9 cellular contexts compared by ENCODE assay signal in the genomic region with DNA sequence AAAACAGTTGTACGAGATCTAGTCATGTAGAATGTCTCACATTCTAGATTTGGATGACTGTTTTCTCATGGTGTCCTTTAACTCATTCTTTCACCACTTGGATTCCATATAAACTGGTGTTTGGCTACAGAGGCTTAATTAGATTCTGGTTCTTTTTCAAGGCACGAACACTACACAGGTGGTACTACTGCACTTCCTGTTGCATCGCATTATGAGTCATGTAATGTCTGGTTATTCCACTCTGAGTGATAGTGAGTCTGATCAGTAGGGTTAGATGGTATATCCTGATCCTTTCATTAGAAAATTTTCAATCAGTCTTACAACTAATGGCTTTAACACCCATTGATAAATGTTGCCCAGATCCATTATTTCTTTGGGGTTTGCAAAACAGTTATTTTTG. TPM values are rescaled to one million over a fixed set of nuclear protein-coding genes. Genes with fewer than 3 reads are reported as not detected.
A peak's percentile ranks its signal among the peaks of the same experiment; 100 is the strongest.
DNase-seq lines count a peak whose midpoint lies in the region; ATAC-seq and TF ChIP-seq lines count a peak whose summit lies in the region.
"Had no signal": no experiment of that assay in that cellular context is flagged by ENCODE, and none has a peak within 500 bp of the region (broad histone marks: within the 10 kb centered on the region; RNA-seq: fewer than 3 reads in every experiment).

No MANE protein-coding gene starts in this region.

- peaks cover 26 to 60% of the 10 kb centered on the region in 2 donors for H3K27me3 Mint-ChIP-seq in natural killer cell (ENCODE audit: low read depth in 2 of 2)

- H3K27ac ChIP-seq in epithelial cell of prostate, result no peak overlapping the region
- no peak overlapping the region for H3K27ac ChIP-seq in sigmoid colon
- H3K27ac ChIP-seq: lower lobe of right lung had no signal

- DNase-seq in epithelial cell of prostate (ENCODE audit: low read depth, low spot score) (peak; percentile 14), sigmoid colon (no peak), natural killer cell (no peak), NCI-H2107 treated with DMSO at 0.1 percent for 48 hours (lab: John Stamatoyannopoulos, UW; ENCODE audit: unreplicated experiment) (no peak)
- DNase-seq: lower lobe of right lung, NCI-H2227 treated with DMSO at 0.1 percent for 48 hours had no signal

- H3K9me3 Mint-ChIP-seq in natural killer cell, result no peaks in the 10 kb centered on the region

- no peaks in the 10 kb centered on the region for H3K36me3 ChIP-seq in sigmoid colon
- H3K36me3 ChIP-seq: lower lobe of right lung had no signal

- H3K4me1 ChIP-seq in sigmoid colon, result no peaks in the 10 kb centered on the region
- H3K4me1 ChIP-seq: lower lobe of right lung had no signal

- no peaks in the 10 kb centered on the region for H3K27me3 ChIP-seq in sigmoid colon

- H3K4me3 Mint-ChIP-seq in natural killer cell, result no peak overlapping the region

- TF ChIP-seq CTCF in sigmoid colon (IDR thresholded peaks at IDR 0.05), result no peak
- TF ChIP-seq CTCF in natural killer cell (IDR thresholded peaks at IDR 0.05), result no peak

- H3K27ac Mint-ChIP-seq in natural killer cell, result no peak overlapping the region

- H3K36me3 Mint-ChIP-seq in natural killer cell, result no peaks in the 10 kb centered on the region

- TF ChIP-seq EP300 in sigmoid colon (IDR thresholded peaks at IDR 0.05), result no peak

- 74 to 89% methylated on average over 3 of the region's 3 CpGs for WGBS in sigmoid colon, 2 donors

- TF ChIP-seq POLR2A in sigmoid colon (IDR thresholded peaks at IDR 0.05), result no peak

- no peaks in the 10 kb centered on the region for H3K9me3 ChIP-seq in sigmoid colon
- H3K9me3 ChIP-seq: lower lobe of right lung had no signal

- H3K4me1 Mint-ChIP-seq in natural killer cell, result no peaks in the 10 kb centered on the region

- ATAC-seq in GM18861 (IDR thresholded peaks at IDR 0.05; ENCODE audit: unreplicated experiment) (peak; percentile 98), GM21717 (IDR thresholded peaks at IDR 0.05; ENCODE audit: unreplicated experiment) (peak; percentile 64), HG03520 (IDR thresholded peaks at IDR 0.05; ENCODE audit: unreplicated experiment) (peak; percentile 88), natural killer cell (no peak)
- ATAC-seq: lower lobe of right lung had no signal

- no peak overlapping the region for H3K4me3 ChIP-seq in sigmoid colon
- H3K4me3 ChIP-seq: lower lobe of right lung had no signal

- intact Hi-C loops in sigmoid colon (cut with DNase I), result no loop called here
- intact Hi-C loops in natural killer cell (cut with micrococcal nuclease), result no loop called here

RNA-seq across cellular contexts. Expression of a gene that starts 11.2 kb away (rescaled TPM):
- total RNA-seq in sigmoid colon (10 to 100 TPM; 48.1 to 78.7 (median 59.3) TPM), natural killer cell (10 to 100 TPM; 78.8 to 93.0 (median 81.9) TPM)
- 10 to 100 TPM; 34.0 to 90.9 (median 75.1) TPM for polyA plus RNA-seq in sigmoid colon

RNA-seq across cellular contexts. Expression of a gene that starts 49.0 kb away (rescaled TPM):
- total RNA-seq in sigmoid colon (10 to 100 TPM in 1 of 4 donors, 1 to 10 TPM in 3; 8.3 to 11.4 (median 9.1) TPM), natural killer cell (10 to 100 TPM; 15.7 to 20.0 (median 19.0) TPM)
- 10 to 100 TPM in 1 of 3 donors, 1 to 10 TPM in 2; 6.6 to 11.6 (median 9.8) TPM for polyA plus RNA-seq in sigmoid colon

Comparison
In these comparisons a context has a peak if more than half of its experiments do, and no peak if none do; other contexts are left out.
1. ATAC-seq: peak in GM18861 (single experiment), GM21717 (single experiment) and HG03520 (single experiment); none in natural killer cell (0 of 3).